In the genomic region with DNA sequence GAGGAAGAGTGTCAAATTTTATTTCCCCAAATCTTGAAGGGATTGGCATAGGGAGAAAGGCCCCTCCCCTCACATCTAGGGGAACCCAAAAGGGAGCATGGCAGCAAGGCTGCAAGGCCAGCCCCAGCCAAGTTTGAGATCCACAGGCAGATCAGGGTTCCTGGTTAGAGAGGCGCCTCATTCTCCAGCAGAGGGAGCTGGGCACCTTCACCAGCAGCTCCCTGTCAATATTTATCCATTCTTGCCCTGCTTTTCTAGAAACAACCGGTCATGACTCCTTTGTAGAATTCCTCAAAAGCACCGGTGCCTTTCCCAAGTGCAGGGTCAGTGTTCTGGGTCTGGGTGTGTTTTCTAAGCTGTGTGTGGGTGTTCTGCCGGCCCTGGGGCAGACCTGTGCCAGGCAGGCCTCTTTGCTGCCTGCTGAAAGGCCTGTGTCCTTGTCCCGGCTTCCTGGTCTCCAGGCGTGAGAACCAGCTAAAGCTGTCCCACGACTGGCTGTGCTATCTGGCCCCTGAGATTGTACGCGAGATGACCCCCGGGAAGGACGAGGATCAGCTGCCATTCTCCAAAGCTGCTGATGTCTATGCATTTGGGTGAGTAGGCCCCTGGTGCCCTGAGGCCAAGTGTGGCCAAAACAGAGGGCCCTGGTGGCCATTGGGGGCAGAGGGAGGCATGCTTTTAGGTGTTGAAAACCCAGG, we compare ENCODE assay signal across 8 cellular contexts. TPM values are rescaled to one million over a fixed set of nuclear protein-coding genes. Genes with fewer than 3 reads are reported as not detected.
DNase-seq lines count a peak whose midpoint lies in the region; ATAC-seq and TF ChIP-seq lines count a peak whose summit lies in the region.

No MANE protein-coding gene starts in this region.

- in situ Hi-C loops in GM13976 (cut with MboI; ENCODE audit: low sequenced_read_pairs, unreplicated experiment): loop anchor here (10.0 to 25.0 kb wide), 3 partner anchors 45 to 397 kb away; no protein-coding TSS in a partner anchor

- DNase-seq in AG04449 (ENCODE audit: low read depth, low spot score) (no peak), GM13976 (ENCODE audit: low spot score) (peak; percentile 57), SKM-1 (lab: John Stamatoyannopoulos, UW; ENCODE audit: unreplicated experiment) (peak; percentile 3), foreskin fibroblast (peak; percentile 51 to 80), psoas muscle (no peak), activated gamma-delta T cell (lab: John Stamatoyannopoulos, UW) (no peak)
- DNase-seq in activated CD8-positive, alpha-beta memory T cell treated with anti-CD3 and anti-CD28 coated beads, Interleukin-2, amount 50 U/mL, for 4 hours: no peak

- CTCF ChIA-PET in AG04449 (lab: Yijun Ruan, JAX): interaction anchor here (0.8 to 20.5 kb wide), 12 partner anchors 7 to 436 kb away, joined by 3 to 634 read pairs (median 7); no protein-coding TSS in a partner anchor

- H3K4me3 ChIP-seq in AG04449 (ENCODE audit: low read depth, low read length): no peak overlapping the region
- no peak overlapping the region for H3K4me3 ChIP-seq in foreskin fibroblast (ENCODE audit: low read depth in 1 of 2, low read length in 2 of 2)
- H3K4me3 ChIP-seq in psoas muscle: no peak overlapping the region

- H3K27me3 ChIP-seq in psoas muscle (ENCODE audit: insufficient read depth in 3 of 3, low read length in 2 of 3): no peaks in the 10 kb centered on the region

- 78 to 80% (median 79%) methylated on average over 11 of the region's 11 CpGs for WGBS in psoas muscle, 3 donors

- ATAC-seq in psoas muscle (peak in 2 of 4 donors; percentile 51 to 54), GM21390 (IDR thresholded peaks at IDR 0.05; ENCODE audit: unreplicated experiment) (no peak)

- TF ChIP-seq CTCF in AG04449 (IDR thresholded peaks at IDR 0.05; ENCODE audit: insufficient read depth, low read length, missing control alignments): peak; percentile 52
- peak; percentile 49 for TF ChIP-seq CTCF in GM13976 (IDR thresholded peaks at IDR 0.05; ENCODE audit: borderline replicate concordance, control extremely low read depth, extremely low read depth, insufficient read depth, missing control alignments)
- peak; percentile 80 for TF ChIP-seq CTCF in foreskin fibroblast (IDR thresholded peaks at IDR 0.05; ENCODE audit: low read depth, low read length)
- TF ChIP-seq CTCF in psoas muscle (IDR thresholded peaks at IDR 0.05): peak; percentile 33

- H3K4me1 ChIP-seq in psoas muscle: no peaks in the 10 kb centered on the region

- POLR2A ChIA-PET in AG04449 (lab: Yijun Ruan, JAX): no interaction called here

- intact Hi-C loops in psoas muscle (cut with DNase I): no loop called here

- no peak overlapping the region for H3K27ac ChIP-seq in psoas muscle

- H3K9me3 ChIP-seq in psoas muscle: no peaks in the 10 kb centered on the region

- peaks cover 2 to 100% of the 10 kb centered on the region in 2 donors for H3K36me3 ChIP-seq in psoas muscle (ENCODE audit: insufficient read depth in 1 of 2, low read depth in 1 of 2)

RNA-seq across cellular contexts. Expression of a gene that starts 21.2 kb away (rescaled TPM):
- total RNA-seq in psoas muscle: 10 to 100 TPM in 3 of 4 donors, 1 to 10 TPM in 1; 9.6 to 11.7 (median 11.1) TPM
- 10 to 100 TPM in 1 of 3 donors, 1 to 10 TPM in 2; 4.3 to 10.3 (median 7.9) TPM for polyA plus RNA-seq in psoas muscle

Comparison
In these comparisons a context has a peak if more than half of its experiments do, and no peak if none do; other contexts are left out.
1. DNase-seq: peak in GM13976 (single experiment), SKM-1 (single experiment) and foreskin fibroblast (2 of 2); none in AG04449 (single experiment), psoas muscle (0 of 2), activated gamma-delta T cell (single experiment) and activated CD8-positive, alpha-beta memory T cell treated with anti-CD3 and anti-CD28 coated beads, Interleukin-2, amount 50 U/mL, for 4 hours (single experiment).
2. Peak in every context shown above with its lines, with median percentiles within 50 percentile points of each other: CTCF ChIP-seq.